Comparison of ENCODE assay signal across 8 cellular contexts in genomic region chr19:54138777-54139256, GRCh38. TPM values are rescaled to one million over a fixed set of nuclear protein-coding genes. Genes with fewer than 3 reads are reported as not detected.
DNase-seq lines count a peak whose midpoint lies in the region; ATAC-seq, FAIRE-seq and TF ChIP-seq lines count a peak whose summit lies in the region.

No MANE protein-coding gene starts in this region.

- no peak overlapping the region for H2AFZ ChIP-seq in astrocyte (ENCODE audit: low read depth, low read length)

- H3K79me2 ChIP-seq in astrocyte (ENCODE audit: insufficient read depth, low read length), result peaks cover 55% of the 10 kb centered on the region

- H3K4me3 ChIP-seq in astrocyte (ENCODE audit: insufficient read depth, low read depth, low read length) (peak overlapping the region; percentile 72), lung (peak overlapping the region; percentile 90), tibial artery (peak overlapping the region; percentile 83 to 99)

- no peaks in the 10 kb centered on the region for H3K9me3 ChIP-seq in astrocyte (ENCODE audit: insufficient read depth, low read depth, low read length)
- no peaks in the 10 kb centered on the region for H3K9me3 ChIP-seq in lung (ENCODE audit: control insufficient read depth in 2 of 2, insufficient read depth in 1 of 2, low read length in 1 of 2)
- H3K9me3 ChIP-seq in tibial artery, result no peaks in the 10 kb centered on the region

- H3K9ac ChIP-seq in astrocyte (ENCODE audit: low read length), result peak overlapping the region; percentile 98

- H3K4me1 ChIP-seq in astrocyte (ENCODE audit: insufficient read depth, low read length) (peaks cover 21% of the 10 kb centered on the region), lung (ENCODE audit: control insufficient read depth in 2 of 2, insufficient read depth in 2 of 2, low read length in 2 of 2) (peaks cover 0 to 19% of the 10 kb centered on the region in 2 donors), tibial artery (peaks cover 0 to 42% (median 34%) of the 10 kb centered on the region in 4 donors)

- WGBS in lung, 2 donors, result 49 to 62% methylated on average over 15 of the region's 15 CpGs

- peaks cover 53% of the 10 kb centered on the region for H4K20me1 ChIP-seq in astrocyte (ENCODE audit: insufficient read depth, low read length)

- peaks cover 15% of the 10 kb centered on the region for H3K36me3 ChIP-seq in astrocyte (ENCODE audit: insufficient read depth, low read length)
- H3K36me3 ChIP-seq in lung (ENCODE audit: control insufficient read depth in 2 of 2, insufficient read depth in 2 of 2, low read length in 2 of 2), result peaks cover 6 to 26% of the 10 kb centered on the region in 2 donors
- peaks cover 14 to 27% (median 15%) of the 10 kb centered on the region in 3 donors for H3K36me3 ChIP-seq in tibial artery

- H3K36me3 Mint-ChIP-seq in astrocyte (ENCODE audit: low read depth, unreplicated experiment), result peaks cover 15% of the 10 kb centered on the region

- H3K4me2 ChIP-seq in astrocyte (ENCODE audit: low read length), result peak overlapping the region; percentile 93

- H3K4me1 Mint-ChIP-seq in astrocyte (ENCODE audit: low read depth, unreplicated experiment), result peaks cover 23% of the 10 kb centered on the region

- ATAC-seq in lung (ENCODE audit: insufficient read depth, low FRiP score) (no peak), HG02763 (IDR thresholded peaks at IDR 0.05; ENCODE audit: unreplicated experiment) (no peak), HG02623 (IDR thresholded peaks at IDR 0.05; ENCODE audit: unreplicated experiment) (no peak)

- no peaks in the 10 kb centered on the region for H3K9me3 Mint-ChIP-seq in astrocyte (ENCODE audit: unreplicated experiment)

- H3K27ac Mint-ChIP-seq in astrocyte (ENCODE audit: unreplicated experiment), result peak overlapping the region; percentile 87

- H3K27ac ChIP-seq in astrocyte (ENCODE audit: low read depth, low read length), result no peak overlapping the region
- H3K27ac ChIP-seq in lung (ENCODE audit: low read depth in 1 of 2, low read length in 1 of 2), result peak overlapping the region in 1 of 2 donors; percentile 32
- peak overlapping the region; percentile 99 for H3K27ac ChIP-seq in tibial artery

- FAIRE-seq in astrocyte (lab: Jason Lieb, UNC), result no peak

- no peak for TF ChIP-seq CTCF in astrocyte (IDR thresholded peaks at IDR 0.05; ENCODE audit: insufficient read depth, low read depth, low read length)
- TF ChIP-seq CTCF in lung (IDR thresholded peaks at IDR 0.05; ENCODE audit: control extremely low read depth, extremely low read depth), result no peak
- TF ChIP-seq CTCF in tibial artery (IDR thresholded peaks at IDR 0.05), result no peak

- H3K27me3 ChIP-seq in astrocyte (ENCODE audit: insufficient read depth, low read length) (no peaks in the 10 kb centered on the region), lung (ENCODE audit: control insufficient read depth, insufficient read depth) (no peaks in the 10 kb centered on the region), tibial artery (no peaks in the 10 kb centered on the region)

- H3K4me3 Mint-ChIP-seq in astrocyte (ENCODE audit: unreplicated experiment), result peak overlapping the region; percentile 92

- H3K27me3 Mint-ChIP-seq in astrocyte (ENCODE audit: low read depth, unreplicated experiment), result no peaks in the 10 kb centered on the region

- DNase-seq in activated effector memory CD4-positive, alpha-beta T cell treated with anti-CD3 and anti-CD28 coated beads, Interleukin-2, amount 50 U/mL, for 16 hours, result peak; percentile 75
- DNase-seq in activated effector memory CD4-positive, alpha-beta T cell treated with Interleukin-2 at 50 U/mL for 16 hours, result no peak
- DNase-seq in astrocyte (ENCODE audit: low read depth), result no peak
- DNase-seq in lung (ENCODE audit: low spot score), result no peak
- no peak for DNase-seq in tibial artery
- no peak for DNase-seq in OCI-M1 (lab: John Stamatoyannopoulos, UW)

- intact Hi-C loops in tibial artery (cut with DNase I; ENCODE audit: low total_unique reads), result no loop called here

RNA-seq across cellular contexts. Expression of gene CNOT3, which starts 1.3 kb away (rescaled TPM):
- total RNA-seq in astrocyte, result 39.2 and 47.1 TPM in 2 replicates
- total RNA-seq in lung, result 10 to 100 TPM; 23.5 to 40.4 TPM
- 10 to 100 TPM; 26.5 to 31.2 TPM for polyA plus RNA-seq in lung

RNA-seq across cellular contexts. Expression of gene LENG1, which starts 20.7 kb away (rescaled TPM):
- total RNA-seq in astrocyte (4.1 and 4.8 TPM in 2 replicates), lung (1 to 10 TPM; 3.8 to 8.5 TPM)
- 10 to 100 TPM in 1 of 2 donors, 1 to 10 TPM in 1; 7.9 to 17.1 TPM for polyA plus RNA-seq in lung

RNA-seq across cellular contexts. Expression of gene PRPF31, which starts 23.3 kb away (rescaled TPM):
- total RNA-seq in astrocyte, result 62.3 and 67.2 TPM in 2 replicates
- 10 to 100 TPM; 34.1 to 54.0 TPM for total RNA-seq in lung
- 10 to 100 TPM; 49.4 to 54.1 TPM for polyA plus RNA-seq in lung

RNA-seq across cellular contexts. Expression of gene TFPT, which starts 23.4 kb away (rescaled TPM):
- total RNA-seq in astrocyte, result 21.6 and 25.2 TPM in 2 replicates
- 10 to 100 TPM; 12.1 to 25.5 TPM for total RNA-seq in lung
- 10 to 100 TPM; 19.8 to 32.9 TPM for polyA plus RNA-seq in lung

RNA-seq across cellular contexts. Expression of gene TMC4, which starts 34.1 kb away (rescaled TPM):
- 0.94 and 1.9 TPM in 2 replicates for total RNA-seq in astrocyte
- total RNA-seq in lung, result 10 to 100 TPM; 40.8 to 81.0 TPM
- 10 to 100 TPM; 26.1 to 26.9 TPM for polyA plus RNA-seq in lung
